8 cellular contexts compared by ENCODE assay signal in the genomic region with DNA sequence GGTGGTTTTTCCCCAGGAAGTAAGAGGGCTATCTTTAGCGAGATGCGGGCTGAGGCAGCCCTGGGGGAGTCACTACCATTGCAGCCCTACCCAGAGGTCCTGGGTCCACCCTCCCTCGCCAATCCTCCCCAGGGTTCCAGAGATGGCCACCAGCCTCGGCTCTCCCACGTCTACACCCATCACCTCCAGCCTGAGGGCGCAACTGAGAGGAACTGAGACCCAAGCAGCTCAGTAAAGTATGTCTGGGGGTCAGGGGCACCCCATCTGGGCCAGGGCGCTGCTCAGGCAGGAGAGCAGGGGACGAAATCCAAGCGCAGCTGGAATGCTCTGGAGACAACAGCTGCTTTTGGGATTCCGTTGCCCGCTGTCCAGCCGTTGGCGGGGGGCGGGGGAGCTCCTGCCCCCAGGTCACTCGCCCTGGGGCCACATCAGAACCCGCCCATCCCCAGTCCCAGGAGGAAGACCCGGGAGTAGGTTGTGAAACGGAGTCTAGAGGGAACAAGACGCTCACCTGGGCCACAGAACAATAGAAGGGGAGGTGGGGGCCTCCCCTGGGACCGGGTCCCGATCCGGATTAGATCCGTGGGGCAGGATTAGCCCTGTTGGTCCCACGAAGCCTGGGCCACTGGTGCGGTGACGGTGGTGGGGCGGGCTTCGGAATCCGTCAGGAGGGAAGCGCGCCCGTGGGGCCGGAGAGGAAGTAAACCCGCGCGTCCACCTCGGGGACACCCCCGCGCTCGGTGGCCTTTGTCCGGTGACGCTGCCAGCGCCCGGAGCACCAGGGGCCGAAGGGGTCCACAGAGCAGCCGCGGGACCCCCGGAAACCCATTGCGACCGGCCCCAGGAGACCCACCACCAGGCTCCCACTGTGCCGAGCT. TPM values are rescaled to one million over a fixed set of nuclear protein-coding genes. Genes with fewer than 3 reads are reported as not detected.
A peak's percentile ranks its signal among the peaks of the same experiment; 100 is the strongest.
DNase-seq lines count a peak whose midpoint lies in the region; ATAC-seq, FAIRE-seq and TF ChIP-seq lines count a peak whose summit lies in the region.

No MANE protein-coding gene starts in this region.

- TSS peak; percentile 64 for BruUV-seq in PC-3 (replicated peaks; lab: Mats Ljungman, UMichigan)

- H2AFZ ChIP-seq in PC-3 (ENCODE audit: low read length): no peak overlapping the region

- ATAC-seq in PC-3 (no peak), left lung (peak; percentile 11)

- H3K4me3 ChIP-seq in H7 (ENCODE audit: insufficient read depth, low read depth, low read length): peak overlapping the region; percentile 96
- H3K4me3 ChIP-seq in PC-3 (ENCODE audit: low read length): peak overlapping the region; percentile 94
- H3K4me3 ChIP-seq in left lung: peak overlapping the region; percentile 91 to 99

- TF ChIP-seq CTCF in PC-3 (conservative IDR thresholded peaks at IDR 0.05; ENCODE audit: low read depth, low read length) (no peak), left lung (IDR thresholded peaks at IDR 0.05) (no peak)

- DNase-seq in NCI-H2227 (lab: John Stamatoyannopoulos, UW; ENCODE audit: unreplicated experiment): peak; percentile 39
- DNase-seq in NCI-H2227 treated with DMSO at 0.1 percent for 48 hours (lab: John Stamatoyannopoulos, UW): no peak
- peak; percentile 88 for DNase-seq in H7
- no peak for DNase-seq in PC-3
- DNase-seq in caudate nucleus (lab: John Stamatoyannopoulos, UW): peak in 2 of 61 donors; percentile 45 to 54
- peak; percentile 76 to 95 for DNase-seq in left lung
- peak in 17 of 49 donors; percentile 26 to 80 (median 52) for DNase-seq in substantia nigra (lab: John Stamatoyannopoulos, UW)
- DNase-seq in HTR-8/SVneo (ENCODE audit: insufficient read length, low spot score): no peak

- peaks cover 56% of the 10 kb centered on the region for H3K79me2 ChIP-seq in PC-3 (ENCODE audit: low read length)

- CTCF ChIA-PET in PC-3 (lab: Charles Lee): interaction anchor here (0.6 to 1.8 kb wide), 5 partner anchors 31 to 317 kb away, joined by 3 to 9 read pairs (median 4); partner anchors contain the start of gene P4HTM

- H3K4me1 ChIP-seq in PC-3 (ENCODE audit: insufficient read depth, low read length) (peaks cover 39% of the 10 kb centered on the region; the same call in 1 of the 2 replicates), left lung (peaks cover 32 to 65% of the 10 kb centered on the region in 2 donors)

- FAIRE-seq in HTR-8/SVneo (lab: Jason Lieb, UNC): no peak

- no peaks in the 10 kb centered on the region for H3K9me2 ChIP-seq in PC-3 (replicated peaks; ENCODE audit: low read length)

- intact Hi-C loops in PC-3 (cut with micrococcal nuclease): loop anchor here (1.0 to 5.0 kb wide), 2 partner anchors 13 to 72 kb away; partner anchors contain the start of genes QRICH1 and WDR6
- intact Hi-C loops in left lung (cut with DNase I): no loop called here

- POLR2A ChIA-PET in PC-3 (lab: Charles Lee; ENCODE audit: unreplicated experiment): interaction anchor here (0.5 to 3.8 kb wide), 8 partner anchors 8 to 571 kb away, joined by 3 to 51 read pairs (median 5); partner anchors contain the start of gene WDR6

- peaks cover 35% of the 10 kb centered on the region for H3K36me3 ChIP-seq in H7 (replicated peaks; ENCODE audit: control insufficient read depth, insufficient read depth, low read length)
- H3K36me3 ChIP-seq in PC-3 (ENCODE audit: low read depth, low read length): peaks cover 20% of the 10 kb centered on the region
- H3K36me3 ChIP-seq in left lung: peaks cover 0 to 40% of the 10 kb centered on the region in 2 donors

- H3K9me3 ChIP-seq in PC-3 (ENCODE audit: low read length): no peaks in the 10 kb centered on the region
- H3K9me3 ChIP-seq in left lung: no peaks in the 10 kb centered on the region

- H4K20me1 ChIP-seq in PC-3 (ENCODE audit: low read length): no peaks in the 10 kb centered on the region

- H3K27me3 ChIP-seq in H7 (ENCODE audit: control insufficient read depth, insufficient read depth, low read length) (no peaks in the 10 kb centered on the region), PC-3 (ENCODE audit: low read length) (no peaks in the 10 kb centered on the region), left lung (no peaks in the 10 kb centered on the region)

- peak overlapping the region; percentile 96 for H3K9ac ChIP-seq in PC-3 (ENCODE audit: low read length)

- H3K4me2 ChIP-seq in PC-3 (ENCODE audit: low read length): peak overlapping the region; percentile 99

- H3K27ac ChIP-seq in PC-3 (ENCODE audit: low read length) (peak overlapping the region; percentile 95), caudate nucleus (ENCODE audit: low read depth, low read length) (peak overlapping the region; percentile 86), left lung (peak overlapping the region; percentile 100), substantia nigra (ENCODE audit: low read depth, low read length, poor library complexity, severe bottlenecking) (peak overlapping the region; percentile 96)

- H3F3A ChIP-seq in PC-3 (ENCODE audit: low read length, unreplicated experiment): no peaks in the 10 kb centered on the region

RNA-seq across cellular contexts. Expression of gene NDUFAF3, which starts 1.3 kb away (rescaled TPM):
- 81.2 and 94.8 TPM in 2 replicates for total RNA-seq in H7 (2014; rRNA removed; shearing (Covaris generic))
- total RNA-seq in PC-3 (2014; rRNA removed) (191 and 211 TPM in 2 replicates), left lung (10 to 100 TPM; 83.8 to 92.2 TPM)

RNA-seq across cellular contexts. Expression of gene DALRD3, which starts 2.2 kb away (rescaled TPM):
- 55.5 and 65.9 TPM in 2 replicates for total RNA-seq in H7 (2014; rRNA removed; shearing (Covaris generic))
- 37.2 and 43.3 TPM in 2 replicates for total RNA-seq in PC-3 (2014; rRNA removed)
- 10 to 100 TPM; 23.6 to 24.5 TPM for total RNA-seq in left lung

RNA-seq across cellular contexts. Expression of gene IMPDH2, which starts 8.6 kb away (rescaled TPM):
- total RNA-seq in H7 (2014; rRNA removed; shearing (Covaris generic)): 409 and 490 TPM in 2 replicates
- total RNA-seq in PC-3 (2014; rRNA removed): 532 and 576 TPM in 2 replicates
- 100 to 1,000 TPM; 136 to 187 TPM for total RNA-seq in left lung

RNA-seq across cellular contexts. Expression of gene WDR6, which starts 13.4 kb away (rescaled TPM):
- 141 and 151 TPM in 2 replicates for total RNA-seq in H7 (2014; rRNA removed; shearing (Covaris generic))
- 92.7 and 117 TPM in 2 replicates for total RNA-seq in PC-3 (2014; rRNA removed)
- total RNA-seq in left lung: 100 to 1,000 TPM; 156 to 190 TPM

RNA-seq across cellular contexts. Expression of gene P4HTM, which starts 30.5 kb away (rescaled TPM):
- total RNA-seq in H7 (2014; rRNA removed; shearing (Covaris generic)): 17.6 and 22.4 TPM in 2 replicates
- 44.5 and 50.1 TPM in 2 replicates for total RNA-seq in PC-3 (2014; rRNA removed)
- 10 to 100 TPM; 40.2 to 41.8 TPM for total RNA-seq in left lung

Comparison
In these comparisons a context has a peak if more than half of its experiments do, and no peak if none do; other contexts are left out.
1. DNase-seq: peak in NCI-H2227 (single experiment), H7 (single experiment) and left lung (2 of 2); none in NCI-H2227 treated with DMSO at 0.1 percent for 48 hours (single experiment), PC-3 (single experiment) and HTR-8/SVneo (single experiment).
2. Peak in every context shown above with its lines, with median percentiles within 50 percentile points of each other: H3K4me3 ChIP-seq and H3K27ac ChIP-seq.